12 cellular contexts compared by ENCODE assay signal in the genomic region with DNA sequence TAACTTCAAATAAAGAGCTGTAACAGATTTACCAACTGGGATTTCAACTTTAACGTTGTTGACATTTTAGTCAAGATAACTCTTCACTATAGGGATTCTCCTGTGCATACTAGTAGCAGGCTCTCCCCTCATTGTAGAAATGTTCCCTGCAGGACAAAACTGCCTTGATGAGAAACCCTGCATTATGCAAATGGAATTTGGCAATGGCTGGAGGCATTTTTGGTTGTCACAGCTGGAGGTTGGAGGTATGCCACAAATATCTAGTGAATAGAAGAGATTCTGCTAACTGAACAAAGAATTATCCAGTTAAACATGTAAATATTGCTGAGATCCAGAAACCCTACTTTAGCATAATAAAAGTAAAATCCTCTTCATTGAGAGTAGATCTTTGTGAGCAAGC.
DNase-seq lines count a peak whose midpoint lies in the region; ATAC-seq, FAIRE-seq and TF ChIP-seq lines count a peak whose summit lies in the region.
"Had no signal": no experiment of that assay in that cellular context is flagged by ENCODE, and none has a peak within 500 bp of the region (broad histone marks: within the 10 kb centered on the region; RNA-seq: fewer than 3 reads in every experiment).

No MANE protein-coding gene starts in this region.

- no peaks in the 10 kb centered on the region for H3K9me2 ChIP-seq in hepatocyte (replicated peaks; ENCODE audit: insufficient read depth)

- H3K4me3 Mint-ChIP-seq in astrocyte (ENCODE audit: unreplicated experiment) (no peak overlapping the region), endothelial cell (ENCODE audit: unreplicated experiment) (no peak overlapping the region)
- H3K4me3 Mint-ChIP-seq: central memory CD8-positive, alpha-beta T cell had no signal

- H3K9me3 ChIP-seq in astrocyte (ENCODE audit: insufficient read depth, low read depth, low read length) (no peaks in the 10 kb centered on the region), hepatocyte (ENCODE audit: low read depth) (no peaks in the 10 kb centered on the region)
- H3K9me3 ChIP-seq: BE2C, right lobe of liver had no signal

- no peak overlapping the region for H2AFZ ChIP-seq in astrocyte (ENCODE audit: low read depth, low read length)
- no peak overlapping the region for H2AFZ ChIP-seq in hepatocyte

- H3K4me3 ChIP-seq in astrocyte (ENCODE audit: insufficient read depth, low read depth, low read length) (no peak overlapping the region), hepatocyte (no peak overlapping the region)
- H3K4me3 ChIP-seq: right lobe of liver had no signal

- H3K9me3 Mint-ChIP-seq in astrocyte (ENCODE audit: unreplicated experiment) (peaks cover 2% of the 10 kb centered on the region), endothelial cell (ENCODE audit: unreplicated experiment) (no peaks in the 10 kb centered on the region)

- H3K27me3 ChIP-seq in astrocyte (ENCODE audit: insufficient read depth, low read length) = no peaks in the 10 kb centered on the region
- H3K27me3 ChIP-seq in hepatocyte = no peaks in the 10 kb centered on the region
- H3K27me3 ChIP-seq: BE2C, right lobe of liver had no signal

- H3K4me2 ChIP-seq in astrocyte (ENCODE audit: low read length) = no peak overlapping the region
- H3K4me2 ChIP-seq in hepatocyte = peak overlapping the region; percentile 26

- 0% methylated on average over 1 of the region's 1 CpG for WGBS in hepatocyte (ENCODE audit: low lambda C conversion rate, missing lambda C conversion rate)

- H3K4me1 Mint-ChIP-seq in astrocyte (ENCODE audit: low read depth, unreplicated experiment) (peaks cover 31% of the 10 kb centered on the region), endothelial cell (ENCODE audit: unreplicated experiment) (no peaks in the 10 kb centered on the region)
- H3K4me1 Mint-ChIP-seq: central memory CD8-positive, alpha-beta T cell had no signal

- H3K27ac Mint-ChIP-seq in astrocyte (ENCODE audit: unreplicated experiment) (peak overlapping the region; percentile 87), endothelial cell (ENCODE audit: unreplicated experiment) (no peak overlapping the region)

- DNase-seq in NCI-H82 (lab: John Stamatoyannopoulos, UW) (peak; percentile 28), NCI-H82 treated with DMSO at 0.1 percent for 48 hours (lab: John Stamatoyannopoulos, UW; ENCODE audit: unreplicated experiment) (no peak), astrocyte (ENCODE audit: low read depth) (peak; percentile 81), hepatocyte (ENCODE audit: low spot score) (no peak), superior temporal gyrus (ENCODE audit: extremely low spot score) (peak; percentile 96), endothelial cell (ENCODE audit: low spot score) (no peak)
- DNase-seq: BE2C, NCI-H1694, right lobe of liver had no signal

- ATAC-seq in HG03442 (IDR thresholded peaks at IDR 0.05; ENCODE audit: unreplicated experiment) (no peak), GM21576 (IDR thresholded peaks at IDR 0.05; ENCODE audit: unreplicated experiment) (no peak)
- ATAC-seq: right lobe of liver had no signal

- no peaks in the 10 kb centered on the region for H3K79me2 ChIP-seq in astrocyte (ENCODE audit: insufficient read depth, low read length)
- no peaks in the 10 kb centered on the region for H3K79me2 ChIP-seq in hepatocyte

- H3K4me1 ChIP-seq in astrocyte (ENCODE audit: insufficient read depth, low read length) (peaks cover 4% of the 10 kb centered on the region), hepatocyte (ENCODE audit: insufficient read depth) (no peaks in the 10 kb centered on the region)
- H3K4me1 ChIP-seq: BE2C, right lobe of liver had no signal

- H3K27ac ChIP-seq in astrocyte (ENCODE audit: low read depth, low read length) (no peak overlapping the region), hepatocyte (peak overlapping the region; percentile 5)
- H3K27ac ChIP-seq: right lobe of liver had no signal

- no peak for FAIRE-seq in astrocyte (lab: Jason Lieb, UNC)

- H3K36me3 ChIP-seq in astrocyte (ENCODE audit: insufficient read depth, low read length) = no peaks in the 10 kb centered on the region
- H3K36me3 ChIP-seq in hepatocyte (replicated peaks; ENCODE audit: insufficient read depth, low read depth) = no peaks in the 10 kb centered on the region
- H3K36me3 ChIP-seq: BE2C, right lobe of liver had no signal

- H3K9ac ChIP-seq in astrocyte (ENCODE audit: low read length) = no peak overlapping the region

- no peaks in the 10 kb centered on the region for H3K36me3 Mint-ChIP-seq in astrocyte (ENCODE audit: low read depth, unreplicated experiment)
- no peaks in the 10 kb centered on the region for H3K36me3 Mint-ChIP-seq in endothelial cell (ENCODE audit: low read depth, unreplicated experiment)

- H3K27me3 Mint-ChIP-seq in astrocyte (ENCODE audit: low read depth, unreplicated experiment) (no peaks in the 10 kb centered on the region), endothelial cell (ENCODE audit: unreplicated experiment) (no peaks in the 10 kb centered on the region)
- H3K27me3 Mint-ChIP-seq: central memory CD8-positive, alpha-beta T cell had no signal

- TF ChIP-seq CTCF in astrocyte (IDR thresholded peaks at IDR 0.05; ENCODE audit: insufficient read depth, low read depth, low read length) (no peak), hepatocyte (IDR thresholded peaks at IDR 0.05; ENCODE audit: poor library complexity) (no peak), endothelial cell (IDR thresholded peaks at IDR 0.05; ENCODE audit: unreplicated experiment) (no peak)

- no peaks in the 10 kb centered on the region for H4K20me1 ChIP-seq in astrocyte (ENCODE audit: insufficient read depth, low read length)
- H4K20me1 ChIP-seq in hepatocyte (ENCODE audit: insufficient read depth, poor library complexity, severe bottlenecking) = no peaks in the 10 kb centered on the region

Comparison
In these comparisons a context has a peak if more than half of its experiments do, and no peak if none do; other contexts are left out.
1. DNase-seq: peak in NCI-H82 (single experiment), astrocyte (single experiment) and superior temporal gyrus (single experiment); none in NCI-H82 treated with DMSO at 0.1 percent for 48 hours (single experiment), hepatocyte (single experiment) and endothelial cell (single experiment).